Comparison of ENCODE assay signal across 21 cellular contexts in genomic region chr7:86328801-86329433, GRCh38.
"Had no signal": no experiment of that assay in that cellular context is flagged by ENCODE, and none has a peak within 500 bp of the region (broad histone marks: within the 10 kb centered on the region; RNA-seq: fewer than 3 reads in every experiment).

No MANE protein-coding gene starts in this region.

- H3K36me3 Mint-ChIP-seq: natural killer cell treated with Interleukin-12 subunit alpha and Interleukin-12 subunit beta and Interleukin-15 and Interleukin-18, amount 100 ng/mL, for 72 hours; type B pancreatic cell had no signal

- H3K4me2 ChIP-seq: hepatocyte had no signal

- H3K27ac Mint-ChIP-seq: activated CD8-positive, alpha-beta T cell treated with anti-CD3 and anti-CD28 coated beads, Interleukin-2, amount 10 ng/mL, durations not matched to agents 7 days and 5 days; activated naive CD8-positive, alpha-beta T cell treated with anti-CD3 and anti-CD28 coated beads, Interleukin-2, amount 50 U/mL, for 24 hours; activated T-helper 1 cell treated with anti-CD3 and anti-CD28 coated beads, Interleukin-12 subunit alpha, Interleukin-12 subunit beta, Interleukin-2, Interleukin-4 antibody, amounts not matched to agents 30 ng/mL and 10 ng/mL and 1 ng/mL, durations not matched to agents 14 hours and 24 hours and 36 hours; natural killer cell treated with Interleukin-12 subunit alpha and Interleukin-12 subunit beta and Interleukin-15 and Interleukin-18, amount 100 ng/mL, for 72 hours; T-helper 2 cell treated with Interferon-gamma antibody and Interleukin-4, amounts not matched to agents 5 μg/mL and 100 μg/mL, for 36 hours; type B pancreatic cell had no signal

- H3K4me3 Mint-ChIP-seq: activated CD8-positive, alpha-beta T cell treated with anti-CD3 and anti-CD28 coated beads, Interleukin-2, amount 10 ng/mL, durations not matched to agents 7 days and 5 days; activated naive CD8-positive, alpha-beta T cell treated with anti-CD3 and anti-CD28 coated beads, Interleukin-2, amount 50 U/mL, for 24 hours; activated T-helper 1 cell treated with anti-CD3 and anti-CD28 coated beads, Interleukin-12 subunit alpha, Interleukin-12 subunit beta, Interleukin-2, Interleukin-4 antibody, amounts not matched to agents 30 ng/mL and 10 ng/mL and 1 ng/mL, durations not matched to agents 14 hours and 24 hours and 36 hours; natural killer cell treated with Interleukin-12 subunit alpha and Interleukin-12 subunit beta and Interleukin-15 and Interleukin-18, amount 100 ng/mL, for 72 hours; T-helper 2 cell treated with Interferon-gamma antibody and Interleukin-4, amounts not matched to agents 5 μg/mL and 100 μg/mL, for 36 hours; type B pancreatic cell had no signal

- H3K4me1 Mint-ChIP-seq: activated naive CD8-positive, alpha-beta T cell treated with anti-CD3 and anti-CD28 coated beads, Interleukin-2, amount 50 U/mL, for 24 hours had no signal

- H3K27me3 Mint-ChIP-seq: activated naive CD8-positive, alpha-beta T cell treated with anti-CD3 and anti-CD28 coated beads, Interleukin-2, amount 50 U/mL, for 24 hours; natural killer cell treated with Interleukin-12 subunit alpha and Interleukin-12 subunit beta and Interleukin-15 and Interleukin-18, amount 100 ng/mL, for 72 hours; type B pancreatic cell had no signal

- DNase-seq: activated CD4-positive, alpha-beta T cell treated with anti-CD3 and anti-CD28 coated beads for 1 hour; activated CD4-positive, alpha-beta T cell treated with anti-CD3 and anti-CD28 coated beads, Interleukin-2, amount 50 U/mL, for 1 hour; activated CD8-positive, alpha-beta T cell treated with anti-CD3 and anti-CD28 coated beads, Interleukin-2, amount 10 ng/mL, durations not matched to agents 7 days and 5 days; activated gamma-delta T cell; activated naive CD4-positive, alpha-beta T cell treated with anti-CD3 and anti-CD28 coated beads, Interleukin-2, amount 50 U/mL, for 16 hours; activated naive CD8-positive, alpha-beta T cell treated with anti-CD3 and anti-CD28 coated beads, Interleukin-2, amount 50 U/mL, for 24 hours; cerebellar nuclear complex; left ventricle myocardium superior; mammary epithelial cell; midbrain; stimulated activated CD4-positive, alpha-beta T cell treated with anti-CD3 and anti-CD28 coated beads, Interleukin-4, amount 100 ng/mL, for 24 hours; stimulated activated naive CD4-positive, alpha-beta T cell treated with Interleukin-2 at 50 U/mL for 16 hours; WERI-Rb-1 had no signal

- H3K9me3 ChIP-seq: thoracic aorta, vagina had no signal

- H3K36me3 ChIP-seq: thoracic aorta, vagina, WERI-Rb-1 had no signal

- H3K79me2 ChIP-seq: hepatocyte had no signal

- H2AFZ ChIP-seq: hepatocyte had no signal

- H3K27ac ChIP-seq: coronary artery, hepatocyte, thoracic aorta, vagina, WERI-Rb-1 had no signal

- H3K27me3 ChIP-seq: hepatocyte, vagina had no signal

- H3K9me3 Mint-ChIP-seq: activated T-helper 1 cell treated with anti-CD3 and anti-CD28 coated beads, Interleukin-12 subunit alpha, Interleukin-12 subunit beta, Interleukin-2, Interleukin-4 antibody, amounts not matched to agents 30 ng/mL and 10 ng/mL and 1 ng/mL, durations not matched to agents 14 hours and 24 hours and 36 hours; type B pancreatic cell had no signal

- H3K4me1 ChIP-seq: vagina had no signal

- H3K4me3 ChIP-seq: coronary artery, hepatocyte, thoracic aorta, vagina had no signal
